10 cellular contexts compared by ENCODE assay signal in the genomic region with DNA sequence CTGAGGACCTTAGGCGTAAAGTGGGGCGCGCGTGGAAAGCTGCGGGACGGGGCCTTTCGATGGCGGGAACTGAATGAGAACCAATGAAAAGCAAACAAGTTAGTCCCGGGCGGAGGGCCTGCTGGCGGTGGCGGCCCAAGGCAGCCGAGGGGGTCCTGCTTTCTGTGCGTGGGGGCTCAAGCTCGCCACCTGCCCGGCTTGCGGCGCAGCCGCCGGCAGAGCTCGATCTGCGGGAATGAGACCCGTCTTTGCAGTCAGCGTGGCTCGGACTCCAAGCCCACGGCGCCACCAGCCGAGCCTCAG. TPM values are rescaled to one million over a fixed set of nuclear protein-coding genes. Genes with fewer than 3 reads are reported as not detected.
DNase-seq lines count a peak whose midpoint lies in the region; ATAC-seq and TF ChIP-seq lines count a peak whose summit lies in the region.
"Had no signal": no experiment of that assay in that cellular context is flagged by ENCODE, and none has a peak within 500 bp of the region (broad histone marks: within the 10 kb centered on the region; RNA-seq: fewer than 3 reads in every experiment).

No MANE protein-coding gene starts in this region.

- DNase-seq in NT2/D1 (ENCODE audit: low read depth, low spot score) (no peak), ACHN (no peak), AG20443 (ENCODE audit: low spot score) (no peak), GF-D8 (lab: John Stamatoyannopoulos, UW) (no peak)
- no peak for DNase-seq in stimulated activated CD4-positive, alpha-beta T cell treated with anti-CD3 and anti-CD28 coated beads, Interleukin-2, amount 100 ng/mL, for 24 hours
- DNase-seq: activated CD4-positive, alpha-beta T cell treated with anti-CD3 and anti-CD28 coated beads for 1 hour; DMS53 had no signal

- H3K4me1 ChIP-seq in BLaER1 treated with 17β-estradiol and CSF1 and Interleukin-3, amounts not matched to agents 10 nM and 100 nM, result peaks cover 8 to 18% (median 14%) of the 10 kb centered on the region in 10 experiments; a peak in 18 of 20 replicates
- H3K4me1 ChIP-seq in NT2/D1 (ENCODE audit: insufficient read depth, insufficient read length) (peaks cover 7% of the 10 kb centered on the region), gastroesophageal sphincter (peaks cover 0 to 45% (median 7%) of the 10 kb centered on the region in 3 donors), rectal smooth muscle tissue (ENCODE audit: control insufficient read depth, insufficient read depth, low read length) (no peaks in the 10 kb centered on the region)

- H3K36me3 ChIP-seq in BLaER1 treated with 17β-estradiol and CSF1 and Interleukin-3, amounts not matched to agents 10 nM and 100 nM, result no peaks in the 10 kb centered on the region
- H3K36me3 ChIP-seq in NT2/D1 (ENCODE audit: insufficient read depth, insufficient read length, low read length) (no peaks in the 10 kb centered on the region), gastroesophageal sphincter (no peaks in the 10 kb centered on the region), rectal smooth muscle tissue (ENCODE audit: control insufficient read depth, insufficient read depth, low read length) (no peaks in the 10 kb centered on the region)

- peak overlapping the region in 1 of 11 experiments; percentile 42; a peak in 1 of 22 replicates for H3K9ac ChIP-seq in BLaER1 treated with 17β-estradiol and CSF1 and Interleukin-3, amounts not matched to agents 10 nM and 100 nM
- H3K9ac ChIP-seq in NT2/D1 (ENCODE audit: insufficient read length, low read depth) (peak overlapping the region; percentile 74), rectal smooth muscle tissue (ENCODE audit: low read length) (no peak overlapping the region)

- in situ Hi-C loops in ACHN (cut with HindIII; ENCODE audit: low pct_ligation_motif_present, low pct_unique_long_range_greater_than_20kb, low sequenced_read_pairs), result no loop called here

- H3K4me3 ChIP-seq in BLaER1 treated with 17β-estradiol and CSF1 and Interleukin-3, amounts not matched to agents 10 nM and 100 nM, result peak overlapping the region; percentile 50 to 67 (median 57)
- peak overlapping the region; percentile 53 for H3K4me3 ChIP-seq in NT2/D1 (ENCODE audit: insufficient read length, low read depth)
- peak overlapping the region; percentile 37 to 65 for H3K4me3 ChIP-seq in gastroesophageal sphincter
- peak overlapping the region; percentile 35 for H3K4me3 ChIP-seq in rectal smooth muscle tissue (ENCODE audit: low read length)

- WGBS in gastroesophageal sphincter (ENCODE audit: low coverage in 1 of 2), 2 donors, result no CpG with 5 or more reads among the region's 28 CpGs

- H3K9me3 ChIP-seq in BLaER1 treated with 17β-estradiol and CSF1 and Interleukin-3, amounts not matched to agents 10 nM and 100 nM (replicated peaks in 1 of 11), result no peaks in the 10 kb centered on the region
- H3K9me3 ChIP-seq in NT2/D1 (ENCODE audit: insufficient read depth, low read length) (no peaks in the 10 kb centered on the region), gastroesophageal sphincter (no peaks in the 10 kb centered on the region)

- peaks cover 42 to 60% (median 49%) of the 10 kb centered on the region in 11 experiments for H3K27me3 ChIP-seq in BLaER1 treated with 17β-estradiol and CSF1 and Interleukin-3, amounts not matched to agents 10 nM and 100 nM
- H3K27me3 ChIP-seq in NT2/D1 (ENCODE audit: insufficient read depth, insufficient read length), result peaks cover 10% of the 10 kb centered on the region
- H3K27me3 ChIP-seq in gastroesophageal sphincter, result peaks cover 60% of the 10 kb centered on the region
- peaks cover 8% of the 10 kb centered on the region for H3K27me3 ChIP-seq in rectal smooth muscle tissue (ENCODE audit: control insufficient read depth, insufficient read depth, low read length)

- H4K20me1 ChIP-seq in BLaER1 treated with 17β-estradiol and CSF1 and Interleukin-3, amounts not matched to agents 10 nM and 100 nM, result peaks cover 0 to 35% (median 10%) of the 10 kb centered on the region in 11 experiments; a peak in 13 of 22 replicates

- no peak for ATAC-seq in gastroesophageal sphincter

- TF ChIP-seq POLR2A in gastroesophageal sphincter (IDR thresholded peaks at IDR 0.05), result no peak

- no peak for TF ChIP-seq EP300 in gastroesophageal sphincter (IDR thresholded peaks at IDR 0.05)

- no peak overlapping the region for H3K27ac ChIP-seq in BLaER1 treated with 17β-estradiol and CSF1 and Interleukin-3, amounts not matched to agents 10 nM and 100 nM
- H3K27ac ChIP-seq in gastroesophageal sphincter (peak overlapping the region in 3 of 4 donors; percentile 71 to 81 (median 75)), rectal smooth muscle tissue (ENCODE audit: low read depth, low read length) (peak overlapping the region; percentile 14)

- no peak for TF ChIP-seq CTCF in gastroesophageal sphincter (IDR thresholded peaks at IDR 0.05)

- H3K4me2 ChIP-seq in BLaER1 treated with 17β-estradiol and CSF1 and Interleukin-3, amounts not matched to agents 10 nM and 100 nM, result peak overlapping the region; percentile 77 to 91 (median 82)

RNA-seq across cellular contexts. Expression of gene CXCL12, which starts 0.5 kb away (rescaled TPM):
- 10 to 100 TPM; 44.7 to 81.2 (median 56.9) TPM for total RNA-seq in gastroesophageal sphincter

Comparison
In these comparisons a context has a peak if more than half of its experiments do, and no peak if none do; other contexts are left out.
1. H3K27ac ChIP-seq: peak in gastroesophageal sphincter (3 of 4) and rectal smooth muscle tissue (single experiment); none in BLaER1 treated with 17β-estradiol and CSF1 and Interleukin-3, amounts not matched to agents 10 nM and 100 nM (0 of 11).
2. Peak in every context shown above with its lines, with median percentiles within 50 percentile points of each other: H3K4me3 ChIP-seq.